ENCODE assay signal across 15 cellular contexts in genomic region chr9:28808042-28808441, GRCh38.
DNase-seq lines count a peak whose midpoint lies in the region; ATAC-seq, FAIRE-seq and TF ChIP-seq lines count a peak whose summit lies in the region.
"Had no signal": no experiment of that assay in that cellular context is flagged by ENCODE, and none has a peak within 500 bp of the region (broad histone marks: within the 10 kb centered on the region; RNA-seq: fewer than 3 reads in every experiment).

No MANE protein-coding gene starts in this region.

- no peaks in the 10 kb centered on the region for H3K79me1 ChIP-seq in mesenchymal stem cell (replicated peaks; ENCODE audit: low read length, poor library complexity, severe bottlenecking)

- TF ChIP-seq CTCF in cardiac fibroblast (IDR thresholded peaks at IDR 0.05; ENCODE audit: low read depth, low read length) (no peak), psoas muscle (IDR thresholded peaks at IDR 0.05) (no peak)

- no peak overlapping the region for H2BK120ac ChIP-seq in mesenchymal stem cell (ENCODE audit: low read depth, low read length)

- no peak overlapping the region for H3K4me2 ChIP-seq in mesenchymal stem cell (ENCODE audit: low read length, poor library complexity, severe bottlenecking)
- H3K4me2 ChIP-seq: KMS-11 had no signal

- no peaks in the 10 kb centered on the region for H3K27me3 ChIP-seq in mesenchymal stem cell (ENCODE audit: control insufficient read depth in 1 of 2, insufficient read depth in 1 of 2, low read length in 2 of 2)
- H3K27me3 ChIP-seq in psoas muscle (ENCODE audit: insufficient read depth in 3 of 3, low read length in 2 of 3), result no peaks in the 10 kb centered on the region
- H3K27me3 ChIP-seq: transverse colon had no signal

- no peak overlapping the region for H2AFZ ChIP-seq in mesenchymal stem cell (ENCODE audit: low read depth, low read length)

- no peak overlapping the region for H3K14ac ChIP-seq in mesenchymal stem cell (ENCODE audit: low read length in 2 of 2)

- no peak for TF ChIP-seq POLR2A in H54 (IDR thresholded peaks at IDR 0.05; ENCODE audit: low read depth, low read length)

- intact Hi-C loops in psoas muscle (cut with DNase I), result no loop called here

- no peak overlapping the region for H2AK5ac ChIP-seq in mesenchymal stem cell (ENCODE audit: low read length, severe bottlenecking)

- no peak overlapping the region for H2BK5ac ChIP-seq in mesenchymal stem cell (ENCODE audit: low read depth, low read length, poor library complexity, severe bottlenecking)

- no peak overlapping the region for H4K91ac ChIP-seq in mesenchymal stem cell (ENCODE audit: low read length)

- H3K23ac ChIP-seq in mesenchymal stem cell (ENCODE audit: low read length in 2 of 2), result no peak overlapping the region

- H3K4me1 ChIP-seq in mesenchymal stem cell (ENCODE audit: control insufficient read depth, insufficient read depth, low read depth, low read length) (no peaks in the 10 kb centered on the region), psoas muscle (no peaks in the 10 kb centered on the region)
- H3K4me1 ChIP-seq: transverse colon had no signal

- no peak overlapping the region for H4K8ac ChIP-seq in mesenchymal stem cell (ENCODE audit: low read length)

- H3K27ac ChIP-seq in mesenchymal stem cell (ENCODE audit: low read length, poor library complexity, severe bottlenecking), result no peak overlapping the region
- no peak overlapping the region for H3K27ac ChIP-seq in psoas muscle
- H3K27ac ChIP-seq: coronary artery, KMS-11, transverse colon had no signal

- H3K18ac ChIP-seq in mesenchymal stem cell (ENCODE audit: low read depth in 1 of 2, low read length in 2 of 2), result no peak overlapping the region

- no peak for ATAC-seq in psoas muscle
- no peak for ATAC-seq in HG02884 (IDR thresholded peaks at IDR 0.05; ENCODE audit: unreplicated experiment)
- ATAC-seq: T-cell had no signal

- H3K4me3 ChIP-seq in cardiac fibroblast (replicated peaks in 1 of 2; ENCODE audit: low read depth in 2 of 2, low read length in 2 of 2) (no peak overlapping the region), mesenchymal stem cell (ENCODE audit: insufficient read depth in 1 of 2, low read depth in 1 of 2, low read length in 2 of 2) (no peak overlapping the region), psoas muscle (no peak overlapping the region)
- H3K4me3 ChIP-seq: coronary artery, transverse colon had no signal

- H3K4ac ChIP-seq in mesenchymal stem cell (ENCODE audit: low read depth in 1 of 2, low read length in 2 of 2), result no peak overlapping the region

- H3K9me3 ChIP-seq in mesenchymal stem cell (ENCODE audit: control insufficient read depth, low read length) (no peaks in the 10 kb centered on the region), psoas muscle (no peaks in the 10 kb centered on the region)
- H3K9me3 ChIP-seq: transverse colon had no signal

- H3K9ac ChIP-seq in mesenchymal stem cell (ENCODE audit: low read length), result no peak overlapping the region
- H3K9ac ChIP-seq: KMS-11 had no signal

- peak; percentile 84 for FAIRE-seq in H54 (lab: Jason Lieb, UNC)

- no peaks in the 10 kb centered on the region for H3K36me3 ChIP-seq in mesenchymal stem cell (ENCODE audit: control insufficient read depth in 1 of 2, insufficient read depth in 2 of 2, low read depth in 1 of 2, low read length in 2 of 2)
- no peaks in the 10 kb centered on the region for H3K36me3 ChIP-seq in psoas muscle (ENCODE audit: insufficient read depth in 1 of 2, low read depth in 1 of 2)
- H3K36me3 ChIP-seq: transverse colon had no signal

- H2BK15ac ChIP-seq in mesenchymal stem cell (ENCODE audit: low read depth, poor library complexity, severe bottlenecking), result no peak overlapping the region

- H2BK12ac ChIP-seq in mesenchymal stem cell (ENCODE audit: low read length in 2 of 2), result no peak overlapping the region

- no peak for DNase-seq in H54 (ENCODE audit: insufficient read length, low spot score)
- peak; percentile 15 for DNase-seq in NCI-H460 (ENCODE audit: extremely low read depth, low read depth)
- DNase-seq in cardiac fibroblast (ENCODE audit: low read depth in 2 of 2), result peak; percentile 13 to 75
- peak; percentile 87 for DNase-seq in mesenchymal stem cell
- DNase-seq in activated gamma-delta T cell (lab: John Stamatoyannopoulos, UW), result no peak
- no peak for DNase-seq in NK-92 (lab: John Stamatoyannopoulos, UW; ENCODE audit: unreplicated experiment)
- DNase-seq in psoas muscle, result no peak
- DNase-seq: activated naive CD4-positive, alpha-beta T cell treated with anti-CD3 and anti-CD28 coated beads for 36 hours; nephron progenitor cell; stimulated activated CD4-positive, alpha-beta T cell treated with anti-CD3 and anti-CD28 coated beads, Interleukin-12 subunit alpha, Interleukin-12 subunit beta, amount 100 ng/mL, for 4 hours; T-cell; transverse colon had no signal

Comparison
In these comparisons a context has a peak if more than half of its experiments do, and no peak if none do; other contexts are left out.
1. DNase-seq: peak in NCI-H460 (single experiment), cardiac fibroblast (2 of 2) and mesenchymal stem cell (single experiment); none in H54 (single experiment), activated gamma-delta T cell (single experiment), NK-92 (single experiment) and psoas muscle (0 of 2).